Comparison of ENCODE assay signal across 1 cellular context in genomic region chr20:62923669-62924566, GRCh38.
TF ChIP-seq lines count a peak whose summit lies in the region.

No MANE protein-coding gene starts in this region.

TF ChIP-seq in HepG2, 621 proteins besides CTCF, POLR2A, EP300 and RAD21 (continued from another document and continues in another):
- TF ChIP-seq ZNF280D (CRISPR knock-in tag; IDR thresholded peaks at IDR 0.05) (no peak), ZBTB37 (CRISPR knock-in tag; IDR thresholded peaks at IDR 0.05) (no peak), ZNF225 (CRISPR knock-in tag; IDR thresholded peaks at IDR 0.05) (no peak), ZNF546 (CRISPR knock-in tag; conservative IDR thresholded peaks at IDR 0.05) (no peak), ZBTB20 (CRISPR knock-in tag; IDR thresholded peaks at IDR 0.05; ENCODE audit: borderline replicate concordance, low read depth) (no peak), IKZF4 (CRISPR knock-in tag; IDR thresholded peaks at IDR 0.05; ENCODE audit: borderline replicate concordance, low read depth, not compliant biosample characterization) (no peak), MXD1 (CRISPR knock-in tag; IDR thresholded peaks at IDR 0.05) (no peak), NFE2 (CRISPR knock-in tag; IDR thresholded peaks at IDR 0.05) (no peak), RARA (CRISPR knock-in tag; IDR thresholded peaks at IDR 0.05) (peak; percentile 78), SMYD3 (CRISPR knock-in tag; IDR thresholded peaks at IDR 0.05) (peak; percentile 61; the same call in 1 of the 2 replicates), ZSCAN30 (CRISPR knock-in tag; IDR thresholded peaks at IDR 0.05) (no peak), ZSCAN29 (CRISPR knock-in tag; conservative IDR thresholded peaks at IDR 0.05) (no peak), ZNF562 (CRISPR knock-in tag; IDR thresholded peaks at IDR 0.05; ENCODE audit: borderline replicate concordance) (no peak), ZNF331 (CRISPR knock-in tag; IDR thresholded peaks at IDR 0.05) (peak; percentile 58), ZNF674 (CRISPR knock-in tag; IDR thresholded peaks at IDR 0.05; ENCODE audit: low read depth) (no peak), JDP2 (CRISPR knock-in tag; IDR thresholded peaks at IDR 0.05; ENCODE audit: borderline replicate concordance) (no peak), THAP11 (CRISPR knock-in tag; IDR thresholded peaks at IDR 0.05) (peak; percentile 71; the same call in 1 of the 2 replicates), EEA1 (CRISPR knock-in tag; IDR thresholded peaks at IDR 0.05; ENCODE audit: borderline replicate concordance) (no peak), FOSL2 (CRISPR knock-in tag; IDR thresholded peaks at IDR 0.05) (peak; percentile 28; the same call in 1 of the 2 replicates), FOXJ3 (CRISPR knock-in tag; IDR thresholded peaks at IDR 0.05; ENCODE audit: borderline replicate concordance) (peak; percentile 52; the same call in 1 of the 2 replicates), GMEB1 (CRISPR knock-in tag; IDR thresholded peaks at IDR 0.05; ENCODE audit: borderline replicate concordance) (no peak), ZNF878 (CRISPR knock-in tag; IDR thresholded peaks at IDR 0.05) (peak; percentile 58; the same call in 1 of the 2 replicates), ZNF550 (CRISPR knock-in tag; IDR thresholded peaks at IDR 0.05; ENCODE audit: borderline replicate concordance) (no peak), IKZF5 (CRISPR knock-in tag; IDR thresholded peaks at IDR 0.05) (no peak; the same call in 1 of the 2 replicates), NFE2L1 (CRISPR knock-in tag; IDR thresholded peaks at IDR 0.05; ENCODE audit: borderline replicate concordance) (no peak), ZNF607 (CRISPR knock-in tag; IDR thresholded peaks at IDR 0.05; ENCODE audit: borderline replicate concordance) (0 out of 2 replicates have a peak, but pooled peaks have one; percentile 24), CBX5 (CRISPR knock-in tag; IDR thresholded peaks at IDR 0.05; ENCODE audit: borderline replicate concordance) (no peak), PHF20 (CRISPR knock-in tag; IDR thresholded peaks at IDR 0.05) (no peak), ZNF589 (CRISPR knock-in tag; conservative IDR thresholded peaks at IDR 0.05) (no peak), RELA (CRISPR knock-in tag; IDR thresholded peaks at IDR 0.05) (no peak), IRX3 (CRISPR knock-in tag; IDR thresholded peaks at IDR 0.05; ENCODE audit: borderline replicate concordance, low read depth) (no peak)
- TF ChIP-seq, protein P1, sequence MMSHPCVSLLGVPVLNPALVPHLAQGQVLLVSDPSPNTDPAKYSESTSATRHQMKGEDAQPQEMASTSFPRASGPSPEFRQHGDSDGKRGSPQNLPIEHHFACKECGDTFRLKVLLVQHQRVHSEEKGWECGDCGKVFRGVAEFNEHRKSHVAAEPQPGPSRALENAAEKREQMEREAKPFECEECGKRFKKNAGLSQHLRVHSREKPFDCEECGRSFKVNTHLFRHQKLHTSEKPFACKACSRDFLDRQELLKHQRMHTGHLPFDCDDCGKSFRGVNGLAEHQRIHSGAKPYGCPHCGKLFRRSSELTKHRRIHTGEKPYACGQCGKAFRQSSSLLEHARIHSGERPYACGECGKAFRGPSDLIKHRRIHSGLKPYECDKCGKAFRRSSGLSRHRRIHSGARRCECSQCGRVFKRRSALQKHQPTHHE (CRISPR knock-in tag; IDR thresholded peaks at IDR 0.05; ENCODE audit: borderline replicate concordance) = 0 out of 2 replicates have a peak, but pooled peaks have one; percentile 40
- TF ChIP-seq, protein P2, sequence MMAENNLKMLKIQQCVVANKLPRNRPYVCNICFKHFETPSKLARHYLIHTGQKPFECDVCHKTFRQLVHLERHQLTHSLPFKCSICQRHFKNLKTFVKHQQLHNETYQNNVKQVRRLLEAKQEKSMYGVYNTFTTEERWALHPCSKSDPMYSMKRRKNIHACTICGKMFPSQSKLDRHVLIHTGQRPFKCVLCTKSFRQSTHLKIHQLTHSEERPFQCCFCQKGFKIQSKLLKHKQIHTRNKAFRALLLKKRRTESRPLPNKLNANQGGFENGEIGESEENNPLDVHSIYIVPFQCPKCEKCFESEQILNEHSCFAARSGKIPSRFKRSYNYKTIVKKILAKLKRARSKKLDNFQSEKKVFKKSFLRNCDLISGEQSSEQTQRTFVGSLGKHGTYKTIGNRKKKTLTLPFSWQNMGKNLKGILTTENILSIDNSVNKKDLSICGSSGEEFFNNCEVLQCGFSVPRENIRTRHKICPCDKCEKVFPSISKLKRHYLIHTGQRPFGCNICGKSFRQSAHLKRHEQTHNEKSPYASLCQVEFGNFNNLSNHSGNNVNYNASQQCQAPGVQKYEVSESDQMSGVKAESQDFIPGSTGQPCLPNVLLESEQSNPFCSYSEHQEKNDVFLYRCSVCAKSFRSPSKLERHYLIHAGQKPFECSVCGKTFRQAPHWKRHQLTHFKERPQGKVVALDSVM (CRISPR knock-in tag; IDR thresholded peaks at IDR 0.05) = no peak
- TF ChIP-seq, protein P3, sequence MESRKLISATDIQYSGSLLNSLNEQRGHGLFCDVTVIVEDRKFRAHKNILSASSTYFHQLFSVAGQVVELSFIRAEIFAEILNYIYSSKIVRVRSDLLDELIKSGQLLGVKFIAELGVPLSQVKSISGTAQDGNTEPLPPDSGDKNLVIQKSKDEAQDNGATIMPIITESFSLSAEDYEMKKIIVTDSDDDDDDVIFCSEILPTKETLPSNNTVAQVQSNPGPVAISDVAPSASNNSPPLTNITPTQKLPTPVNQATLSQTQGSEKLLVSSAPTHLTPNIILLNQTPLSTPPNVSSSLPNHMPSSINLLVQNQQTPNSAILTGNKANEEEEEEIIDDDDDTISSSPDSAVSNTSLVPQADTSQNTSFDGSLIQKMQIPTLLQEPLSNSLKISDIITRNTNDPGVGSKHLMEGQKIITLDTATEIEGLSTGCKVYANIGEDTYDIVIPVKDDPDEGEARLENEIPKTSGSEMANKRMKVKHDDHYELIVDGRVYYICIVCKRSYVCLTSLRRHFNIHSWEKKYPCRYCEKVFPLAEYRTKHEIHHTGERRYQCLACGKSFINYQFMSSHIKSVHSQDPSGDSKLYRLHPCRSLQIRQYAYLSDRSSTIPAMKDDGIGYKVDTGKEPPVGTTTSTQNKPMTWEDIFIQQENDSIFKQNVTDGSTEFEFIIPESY (CRISPR knock-in tag; IDR thresholded peaks at IDR 0.05) = no peak
- TF ChIP-seq, protein P4, sequence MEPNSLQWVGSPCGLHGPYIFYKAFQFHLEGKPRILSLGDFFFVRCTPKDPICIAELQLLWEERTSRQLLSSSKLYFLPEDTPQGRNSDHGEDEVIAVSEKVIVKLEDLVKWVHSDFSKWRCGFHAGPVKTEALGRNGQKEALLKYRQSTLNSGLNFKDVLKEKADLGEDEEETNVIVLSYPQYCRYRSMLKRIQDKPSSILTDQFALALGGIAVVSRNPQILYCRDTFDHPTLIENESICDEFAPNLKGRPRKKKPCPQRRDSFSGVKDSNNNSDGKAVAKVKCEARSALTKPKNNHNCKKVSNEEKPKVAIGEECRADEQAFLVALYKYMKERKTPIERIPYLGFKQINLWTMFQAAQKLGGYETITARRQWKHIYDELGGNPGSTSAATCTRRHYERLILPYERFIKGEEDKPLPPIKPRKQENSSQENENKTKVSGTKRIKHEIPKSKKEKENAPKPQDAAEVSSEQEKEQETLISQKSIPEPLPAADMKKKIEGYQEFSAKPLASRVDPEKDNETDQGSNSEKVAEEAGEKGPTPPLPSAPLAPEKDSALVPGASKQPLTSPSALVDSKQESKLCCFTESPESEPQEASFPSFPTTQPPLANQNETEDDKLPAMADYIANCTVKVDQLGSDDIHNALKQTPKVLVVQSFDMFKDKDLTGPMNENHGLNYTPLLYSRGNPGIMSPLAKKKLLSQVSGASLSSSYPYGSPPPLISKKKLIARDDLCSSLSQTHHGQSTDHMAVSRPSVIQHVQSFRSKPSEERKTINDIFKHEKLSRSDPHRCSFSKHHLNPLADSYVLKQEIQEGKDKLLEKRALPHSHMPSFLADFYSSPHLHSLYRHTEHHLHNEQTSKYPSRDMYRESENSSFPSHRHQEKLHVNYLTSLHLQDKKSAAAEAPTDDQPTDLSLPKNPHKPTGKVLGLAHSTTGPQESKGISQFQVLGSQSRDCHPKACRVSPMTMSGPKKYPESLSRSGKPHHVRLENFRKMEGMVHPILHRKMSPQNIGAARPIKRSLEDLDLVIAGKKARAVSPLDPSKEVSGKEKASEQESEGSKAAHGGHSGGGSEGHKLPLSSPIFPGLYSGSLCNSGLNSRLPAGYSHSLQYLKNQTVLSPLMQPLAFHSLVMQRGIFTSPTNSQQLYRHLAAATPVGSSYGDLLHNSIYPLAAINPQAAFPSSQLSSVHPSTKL (CRISPR knock-in tag; IDR thresholded peaks at IDR 0.05) = peak; percentile 84
- TF ChIP-seq, protein P5, sequence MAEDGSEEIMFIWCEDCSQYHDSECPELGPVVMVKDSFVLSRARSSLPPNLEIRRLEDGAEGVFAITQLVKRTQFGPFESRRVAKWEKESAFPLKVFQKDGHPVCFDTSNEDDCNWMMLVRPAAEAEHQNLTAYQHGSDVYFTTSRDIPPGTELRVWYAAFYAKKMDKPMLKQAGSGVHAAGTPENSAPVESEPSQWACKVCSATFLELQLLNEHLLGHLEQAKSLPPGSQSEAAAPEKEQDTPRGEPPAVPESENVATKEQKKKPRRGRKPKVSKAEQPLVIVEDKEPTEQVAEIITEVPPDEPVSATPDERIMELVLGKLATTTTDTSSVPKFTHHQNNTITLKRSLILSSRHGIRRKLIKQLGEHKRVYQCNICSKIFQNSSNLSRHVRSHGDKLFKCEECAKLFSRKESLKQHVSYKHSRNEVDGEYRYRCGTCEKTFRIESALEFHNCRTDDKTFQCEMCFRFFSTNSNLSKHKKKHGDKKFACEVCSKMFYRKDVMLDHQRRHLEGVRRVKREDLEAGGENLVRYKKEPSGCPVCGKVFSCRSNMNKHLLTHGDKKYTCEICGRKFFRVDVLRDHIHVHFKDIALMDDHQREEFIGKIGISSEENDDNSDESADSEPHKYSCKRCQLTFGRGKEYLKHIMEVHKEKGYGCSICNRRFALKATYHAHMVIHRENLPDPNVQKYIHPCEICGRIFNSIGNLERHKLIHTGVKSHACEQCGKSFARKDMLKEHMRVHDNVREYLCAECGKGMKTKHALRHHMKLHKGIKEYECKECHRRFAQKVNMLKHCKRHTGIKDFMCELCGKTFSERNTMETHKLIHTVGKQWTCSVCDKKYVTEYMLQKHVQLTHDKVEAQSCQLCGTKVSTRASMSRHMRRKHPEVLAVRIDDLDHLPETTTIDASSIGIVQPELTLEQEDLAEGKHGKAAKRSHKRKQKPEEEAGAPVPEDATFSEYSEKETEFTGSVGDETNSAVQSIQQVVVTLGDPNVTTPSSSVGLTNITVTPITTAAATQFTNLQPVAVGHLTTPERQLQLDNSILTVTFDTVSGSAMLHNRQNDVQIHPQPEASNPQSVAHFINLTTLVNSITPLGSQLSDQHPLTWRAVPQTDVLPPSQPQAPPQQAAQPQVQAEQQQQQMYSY (CRISPR knock-in tag; IDR thresholded peaks at IDR 0.05) = no peak
